In the genomic region with DNA sequence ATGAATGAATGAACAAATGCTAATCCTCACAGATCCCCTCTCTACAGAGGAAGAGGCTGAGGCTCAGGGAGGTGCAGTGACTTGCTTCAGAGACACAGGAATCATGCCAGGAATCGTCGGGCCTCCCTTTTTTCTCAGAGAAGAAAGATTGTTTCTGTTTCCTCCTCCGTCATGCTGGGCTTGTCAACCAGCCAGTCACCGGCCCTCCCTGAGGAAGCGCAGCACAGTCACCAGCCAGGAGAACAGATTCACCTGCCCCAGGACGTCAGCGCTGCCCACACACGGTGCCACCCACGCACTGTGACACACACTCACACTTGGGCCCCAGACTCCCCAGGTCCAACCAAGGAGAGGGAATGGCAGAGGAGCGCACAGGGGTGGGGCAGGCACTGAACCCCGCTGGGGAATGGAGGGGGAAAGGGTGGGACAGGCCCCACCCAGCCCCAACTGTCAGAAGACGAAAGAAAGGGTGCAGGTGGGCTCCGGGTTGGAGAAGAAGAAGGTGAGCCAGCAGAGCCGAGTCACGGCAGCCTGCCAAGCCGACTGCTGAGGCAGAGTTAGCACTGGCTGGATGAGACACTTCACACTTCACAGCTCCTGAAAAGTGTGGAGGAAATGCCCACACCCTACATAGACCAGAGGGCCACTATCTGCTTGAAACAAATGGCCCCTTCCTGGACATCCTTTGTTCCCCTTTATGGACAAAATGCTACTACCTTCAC, we compare ENCODE assay signal across 1 cellular context.
A peak's percentile ranks its signal among the peaks of the same experiment; 100 is the strongest.
TF ChIP-seq lines count a peak whose summit lies in the region.

No MANE protein-coding gene starts in this region.

TF ChIP-seq in HepG2, 621 proteins besides CTCF, POLR2A, EP300 and RAD21:
- TF ChIP-seq ZFP36 (IDR thresholded peaks at IDR 0.05; ENCODE audit: borderline replicate concordance, low read depth, low read length, partially characterized antibody) (no peak), ZNF883 (CRISPR knock-in tag; IDR thresholded peaks at IDR 0.05; ENCODE audit: not compliant biosample characterization) (no peak), EEA1 (CRISPR knock-in tag; IDR thresholded peaks at IDR 0.05; ENCODE audit: borderline replicate concordance) (0 out of 2 replicates have a peak, but pooled peaks have one; percentile 31), HNRNPL (IDR thresholded peaks at IDR 0.05; ENCODE audit: low read depth, low read length) (0 out of 2 replicates have a peak, but pooled peaks have one; percentile 25), ZNF24 (IDR thresholded peaks at IDR 0.05) (peak; percentile 39; the same call in 1 of the 2 replicates), ZNF562 (CRISPR knock-in tag; IDR thresholded peaks at IDR 0.05; ENCODE audit: borderline replicate concordance) (no peak), ZNF432 (CRISPR knock-in tag; IDR thresholded peaks at IDR 0.05; ENCODE audit: borderline replicate concordance) (no peak), SMAD1 (CRISPR knock-in tag; IDR thresholded peaks at IDR 0.05; ENCODE audit: borderline replicate concordance, low read depth) (no peak), MZF1 (CRISPR knock-in tag; IDR thresholded peaks at IDR 0.05; ENCODE audit: borderline replicate concordance) (no peak), ARNT2 (CRISPR knock-in tag; IDR thresholded peaks at IDR 0.05; ENCODE audit: low read depth) (no peak), HNF4A (CRISPR knock-in tag; IDR thresholded peaks at IDR 0.05) (no peak), RNF2 (conservative IDR thresholded peaks at IDR 0.05; ENCODE audit: low read depth) (no peak), ZFP82 (CRISPR knock-in tag; IDR thresholded peaks at IDR 0.05; ENCODE audit: borderline replicate concordance) (no peak), AGO1 (IDR thresholded peaks at IDR 0.05; ENCODE audit: low read depth, low read length, poor library complexity, severe bottlenecking) (no peak), JDP2 (CRISPR knock-in tag; IDR thresholded peaks at IDR 0.05; ENCODE audit: borderline replicate concordance) (no peak), SP4 (CRISPR knock-in tag; IDR thresholded peaks at IDR 0.05) (0 out of 2 replicates have a peak, but pooled peaks have one; percentile 19)
- TF ChIP-seq, protein P1, sequence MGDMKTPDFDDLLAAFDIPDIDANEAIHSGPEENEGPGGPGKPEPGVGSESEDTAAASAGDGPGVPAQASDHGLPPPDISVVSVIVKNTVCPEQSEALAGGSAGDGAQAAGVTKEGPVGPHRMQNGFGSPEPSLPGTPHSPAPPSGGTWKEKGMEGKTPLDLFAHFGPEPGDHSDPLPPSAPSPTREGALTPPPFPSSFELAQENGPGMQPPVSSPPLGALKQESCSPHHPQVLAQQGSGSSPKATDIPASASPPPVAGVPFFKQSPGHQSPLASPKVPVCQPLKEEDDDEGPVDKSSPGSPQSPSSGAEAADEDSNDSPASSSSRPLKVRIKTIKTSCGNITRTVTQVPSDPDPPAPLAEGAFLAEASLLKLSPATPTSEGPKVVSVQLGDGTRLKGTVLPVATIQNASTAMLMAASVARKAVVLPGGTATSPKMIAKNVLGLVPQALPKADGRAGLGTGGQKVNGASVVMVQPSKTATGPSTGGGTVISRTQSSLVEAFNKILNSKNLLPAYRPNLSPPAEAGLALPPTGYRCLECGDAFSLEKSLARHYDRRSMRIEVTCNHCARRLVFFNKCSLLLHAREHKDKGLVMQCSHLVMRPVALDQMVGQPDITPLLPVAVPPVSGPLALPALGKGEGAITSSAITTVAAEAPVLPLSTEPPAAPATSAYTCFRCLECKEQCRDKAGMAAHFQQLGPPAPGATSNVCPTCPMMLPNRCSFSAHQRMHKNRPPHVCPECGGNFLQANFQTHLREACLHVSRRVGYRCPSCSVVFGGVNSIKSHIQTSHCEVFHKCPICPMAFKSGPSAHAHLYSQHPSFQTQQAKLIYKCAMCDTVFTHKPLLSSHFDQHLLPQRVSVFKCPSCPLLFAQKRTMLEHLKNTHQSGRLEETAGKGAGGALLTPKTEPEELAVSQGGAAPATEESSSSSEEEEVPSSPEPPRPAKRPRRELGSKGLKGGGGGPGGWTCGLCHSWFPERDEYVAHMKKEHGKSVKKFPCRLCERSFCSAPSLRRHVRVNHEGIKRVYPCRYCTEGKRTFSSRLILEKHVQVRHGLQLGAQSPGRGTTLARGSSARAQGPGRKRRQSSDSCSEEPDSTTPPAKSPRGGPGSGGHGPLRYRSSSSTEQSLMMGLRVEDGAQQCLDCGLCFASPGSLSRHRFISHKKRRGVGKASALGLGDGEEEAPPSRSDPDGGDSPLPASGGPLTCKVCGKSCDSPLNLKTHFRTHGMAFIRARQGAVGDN (CRISPR knock-in tag; IDR thresholded peaks at IDR 0.05), result peak; percentile 38; the same call in 1 of the 2 replicates
- TF ChIP-seq, protein P2, sequence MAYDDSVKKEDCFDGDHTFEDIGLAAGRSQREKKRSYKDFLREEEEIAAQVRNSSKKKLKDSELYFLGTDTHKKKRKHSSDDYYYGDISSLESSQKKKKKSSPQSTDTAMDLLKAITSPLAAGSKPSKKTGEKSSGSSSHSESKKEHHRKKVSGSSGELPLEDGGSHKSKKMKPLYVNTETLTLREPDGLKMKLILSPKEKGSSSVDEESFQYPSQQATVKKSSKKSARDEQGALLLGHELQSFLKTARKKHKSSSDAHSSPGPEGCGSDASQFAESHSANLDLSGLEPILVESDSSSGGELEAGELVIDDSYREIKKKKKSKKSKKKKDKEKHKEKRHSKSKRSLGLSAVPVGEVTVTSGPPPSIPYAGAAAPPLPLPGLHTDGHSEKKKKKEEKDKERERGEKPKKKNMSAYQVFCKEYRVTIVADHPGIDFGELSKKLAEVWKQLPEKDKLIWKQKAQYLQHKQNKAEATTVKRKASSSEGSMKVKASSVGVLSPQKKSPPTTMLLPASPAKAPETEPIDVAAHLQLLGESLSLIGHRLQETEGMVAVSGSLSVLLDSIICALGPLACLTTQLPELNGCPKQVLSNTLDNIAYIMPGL (CRISPR knock-in tag; IDR thresholded peaks at IDR 0.05; ENCODE audit: borderline replicate concordance in 1 of 2, low read depth in 1 of 2), result no peak
